ENCODE assay signal across 8 cellular contexts in genomic region chr11:76626921-76627391, GRCh38. TPM values are rescaled to one million over a fixed set of nuclear protein-coding genes. Genes with fewer than 3 reads are reported as not detected.
DNase-seq lines count a peak whose midpoint lies in the region; ATAC-seq and TF ChIP-seq lines count a peak whose summit lies in the region.

No MANE protein-coding gene starts in this region.

- no peaks in the 10 kb centered on the region for H3K9me2 ChIP-seq in PC-3 (replicated peaks; ENCODE audit: low read length)

- H3K9ac ChIP-seq in PC-3 (ENCODE audit: low read length) = no peak overlapping the region

- H3K79me2 ChIP-seq in PC-3 (ENCODE audit: low read length) = no peaks in the 10 kb centered on the region

- H4K20me1 ChIP-seq in PC-3 (ENCODE audit: low read length) = no peaks in the 10 kb centered on the region

- CTCF ChIA-PET in PC-3 (lab: Charles Lee) = no interaction called here

- BruUV-seq in PC-3 (replicated peaks; lab: Mats Ljungman, UMichigan) = no TSS peak

- ATAC-seq in HG02885 (IDR thresholded peaks at IDR 0.05; ENCODE audit: poor library complexity, unreplicated experiment) (peak; percentile 79), PC-3 (no peak), aorta (ENCODE audit: low FRiP score) (no peak)

- H3K27ac ChIP-seq in PC-3 (ENCODE audit: low read length) (no peak overlapping the region), aorta (ENCODE audit: low read depth in 1 of 2, low read length in 2 of 2) (no peak overlapping the region), coronary artery (peak overlapping the region in 1 of 2 donors; percentile 31)

- intact Hi-C loops in PC-3 (cut with micrococcal nuclease) = no loop called here
- intact Hi-C loops in aorta (cut with DNase I) = no loop called here

- H3K36me3 ChIP-seq in PC-3 (ENCODE audit: low read depth, low read length) (no peaks in the 10 kb centered on the region), aorta (ENCODE audit: control insufficient read depth in 1 of 2, insufficient read depth in 2 of 2, low read length in 1 of 2) (no peaks in the 10 kb centered on the region)

- H3K4me3 ChIP-seq in PC-3 (ENCODE audit: low read length) (no peak overlapping the region), aorta (ENCODE audit: low read length in 2 of 2) (no peak overlapping the region), coronary artery (no peak overlapping the region)

- H3F3A ChIP-seq in PC-3 (ENCODE audit: low read length, unreplicated experiment) = no peaks in the 10 kb centered on the region

- H3K9me3 ChIP-seq in PC-3 (ENCODE audit: low read length) (peaks cover 4% of the 10 kb centered on the region; the same call in 1 of the 2 replicates), aorta (ENCODE audit: control insufficient read depth, low read length) (no peaks in the 10 kb centered on the region)

- peak; percentile 77 for DNase-seq in activated effector memory CD4-positive, alpha-beta T cell treated with anti-CD3 and anti-CD28 coated beads, Interleukin-2, amount 50 U/mL, for 16 hours
- DNase-seq in activated effector memory CD4-positive, alpha-beta T cell treated with Interleukin-2 at 50 U/mL for 16 hours = no peak
- peak; percentile 16 for DNase-seq in PC-3
- DNase-seq in ecto neural progenitor cell (ENCODE audit: low spot score) = peak; percentile 25
- peak; percentile 63 to 77 for DNase-seq in aorta
- DNase-seq in coronary artery (ENCODE audit: low spot score) = no peak
- no peak for DNase-seq in COLO829 (ENCODE audit: low spot score)

- H3K27me3 ChIP-seq in PC-3 (ENCODE audit: low read length) = no peaks in the 10 kb centered on the region
- H3K27me3 ChIP-seq in aorta (ENCODE audit: control insufficient read depth in 1 of 2, insufficient read depth in 2 of 2, low read length in 1 of 2) = no peaks in the 10 kb centered on the region

- POLR2A ChIA-PET in PC-3 (lab: Charles Lee; ENCODE audit: unreplicated experiment) = no interaction called here

- peaks cover 4% of the 10 kb centered on the region; the same call in 1 of the 2 replicates for H3K4me1 ChIP-seq in PC-3 (ENCODE audit: insufficient read depth, low read length)
- no peaks in the 10 kb centered on the region for H3K4me1 ChIP-seq in aorta (ENCODE audit: control insufficient read depth in 1 of 2, insufficient read depth in 2 of 2, low read length in 2 of 2)

- no peak for TF ChIP-seq CTCF in PC-3 (conservative IDR thresholded peaks at IDR 0.05; ENCODE audit: low read depth, low read length)
- TF ChIP-seq CTCF in coronary artery (IDR thresholded peaks at IDR 0.05) = no peak

- H3K4me2 ChIP-seq in PC-3 (ENCODE audit: low read length) = no peak overlapping the region

- no peak overlapping the region for H2AFZ ChIP-seq in PC-3 (ENCODE audit: low read length)

- 28 to 29% methylated on average over 6 of the region's 6 CpGs for WGBS in aorta, 2 donors

RNA-seq across cellular contexts. Expression of gene LRRC32, which starts 43.6 kb away (rescaled TPM):
- total RNA-seq in PC-3 (2014; rRNA removed) (not detected in 2 replicates), aorta (100 to 1,000 TPM; 130 to 174 TPM)
- polyA plus RNA-seq in aorta = 100 to 1,000 TPM in 1 of 2 donors, 10 to 100 TPM in 1; 38.8 to 121 TPM

Comparison
In these comparisons a context has a peak if more than half of its experiments do, and no peak if none do; other contexts are left out.
1. DNase-seq: peak in activated effector memory CD4-positive, alpha-beta T cell treated with anti-CD3 and anti-CD28 coated beads, Interleukin-2, amount 50 U/mL, for 16 hours (single experiment), PC-3 (single experiment), ecto neural progenitor cell (single experiment) and aorta (2 of 2); none in activated effector memory CD4-positive, alpha-beta T cell treated with Interleukin-2 at 50 U/mL for 16 hours (single experiment), coronary artery (single experiment) and COLO829 (single experiment).
2. RNA of gene LRRC32, which starts 43.6 kb away (total RNA-seq): 130 to 174 TPM in aorta; not detected in PC-3; every median in the first group is over 100 times any median in the second.